ENCODE assay signal across 2 cellular contexts in genomic region chr2:110773470-110773921, GRCh38.
TF ChIP-seq lines count a peak whose summit lies in the region.

No MANE protein-coding gene starts in this region.

TF ChIP-seq in H1, 55 proteins besides CTCF, POLR2A, EP300 and RAD21:
- TF ChIP-seq EZH2 (IDR thresholded peaks at IDR 0.05; ENCODE audit: low read depth, low read length, severe bottlenecking) (no peak), SIN3A (conservative IDR thresholded peaks at IDR 0.05 in 1 of 2, IDR thresholded peaks at IDR 0.05 in 1 of 2; ENCODE audit: low read depth in 1 of 2, low read length in 2 of 2) (no peak), BACH1 (IDR thresholded peaks at IDR 0.05; ENCODE audit: low read length) (no peak), SIRT6 (IDR thresholded peaks at IDR 0.05; ENCODE audit: low read length) (no peak), SRF (IDR thresholded peaks at IDR 0.05; ENCODE audit: low read depth, low read length) (no peak), SIX5 (IDR thresholded peaks at IDR 0.05; ENCODE audit: low read depth, low read length) (no peak), POU5F1 (IDR thresholded peaks at IDR 0.05; ENCODE audit: low read depth, low read length) (no peak), NANOG (IDR thresholded peaks at IDR 0.05; ENCODE audit: insufficient read depth, low read depth, low read length, poor library complexity, severe bottlenecking) (no peak), HDAC6 (IDR thresholded peaks at IDR 0.05; ENCODE audit: low read depth, low read length) (no peak), BRCA1 (IDR thresholded peaks at IDR 0.05; ENCODE audit: low read depth, low read length) (no peak), MAFK (IDR thresholded peaks at IDR 0.05; ENCODE audit: low read depth, low read length) (no peak), HDAC2 (IDR thresholded peaks at IDR 0.05; ENCODE audit: borderline replicate concordance in 1 of 2, low read depth in 2 of 2, low read length in 2 of 2) (no peak), CHD2 (IDR thresholded peaks at IDR 0.05; ENCODE audit: low read length) (no peak), EGR1 (IDR thresholded peaks at IDR 0.05; ENCODE audit: borderline replicate concordance, low read depth, low read length) (no peak), KDM1A (IDR thresholded peaks at IDR 0.05; ENCODE audit: borderline replicate concordance, low read length) (no peak), BCL11A (IDR thresholded peaks at IDR 0.05; ENCODE audit: low read depth in 2 of 2, low read length in 2 of 2) (no peak), ATF2 (IDR thresholded peaks at IDR 0.05; ENCODE audit: low read length) (no peak), KDM4A (IDR thresholded peaks at IDR 0.05; ENCODE audit: low read depth, low read length, severe bottlenecking) (no peak), CTBP2 (IDR thresholded peaks at IDR 0.05; ENCODE audit: borderline replicate concordance, insufficient read depth, insufficient read length, low read length) (no peak)

TF ChIP-seq in HepG2, 621 proteins besides CTCF, POLR2A, EP300 and RAD21:
- TF ChIP-seq KDM5B (CRISPR knock-in tag; IDR thresholded peaks at IDR 0.05; ENCODE audit: borderline replicate concordance): 0 out of 2 replicates have a peak, but pooled peaks have one; percentile 29
- no peak for TF ChIP-seq EEA1 (CRISPR knock-in tag; IDR thresholded peaks at IDR 0.05; ENCODE audit: borderline replicate concordance)
- TF ChIP-seq ZNF34 (CRISPR knock-in tag; IDR thresholded peaks at IDR 0.05; ENCODE audit: borderline replicate concordance): no peak
